In genomic region chr22:42173183-42173926, GRCh38 we compare ENCODE assay signal across 18 cellular contexts. TPM values are rescaled to one million over a fixed set of nuclear protein-coding genes. Genes with fewer than 3 reads are reported as not detected.
DNase-seq lines count a peak whose midpoint lies in the region; ATAC-seq, FAIRE-seq and TF ChIP-seq lines count a peak whose summit lies in the region.
"Had no signal": no experiment of that assay in that cellular context is flagged by ENCODE, and none has a peak within 500 bp of the region (broad histone marks: within the 10 kb centered on the region; RNA-seq: fewer than 3 reads in every experiment).

No MANE protein-coding gene starts in this region.

- FAIRE-seq in HepG2 (lab: Jason Lieb, UNC), result no peak

- H3K9me3 ChIP-seq in HepG2 (ENCODE audit: low read length), result no peaks in the 10 kb centered on the region
- H3K9me3 ChIP-seq in transverse colon, result no peaks in the 10 kb centered on the region
- H3K9me3 ChIP-seq in sigmoid colon, result no peaks in the 10 kb centered on the region
- H3K9me3 ChIP-seq: Caco-2 had no signal

- H3K27me3 ChIP-seq in HepG2 (ENCODE audit: control insufficient read depth in 1 of 2, insufficient read depth in 2 of 2, low read length in 2 of 2) (no peaks in the 10 kb centered on the region), transverse colon (no peaks in the 10 kb centered on the region), sigmoid colon (no peaks in the 10 kb centered on the region)
- H3K27me3 ChIP-seq: brain microvascular endothelial cell had no signal

- H3K79me2 ChIP-seq in HepG2 (ENCODE audit: insufficient read depth, low read length), result peaks cover 7% of the 10 kb centered on the region
- H3K79me2 ChIP-seq: parathyroid adenoma had no signal

- in situ Hi-C loops in HepG2 (cut with HindIII; ENCODE audit: extremely low pct_ligation_motif_present, low pct_unique_long_range_greater_than_20kb) (loop anchor here (5.0 kb wide), 1 partner anchor 139 kb away; no protein-coding TSS in a partner anchor), transverse colon (cut with MboI; ENCODE audit: low pct_ligation_motif_present in 1 of 4, low pct_unique_long_range_greater_than_20kb in 1 of 4, low sequenced_read_pairs in 3 of 4) (loop anchor here in 2 of 4 donors (10.0 kb wide), 2 partner anchors 251 to 261 kb away; partner anchors contain the start of gene NFAM1 (in 1 of the 2))

- peak overlapping the region; percentile 36 for H3K4me2 ChIP-seq in HepG2 (ENCODE audit: low read depth, low read length)

- no peak for TF ChIP-seq CTCF in brain (conservative IDR thresholded peaks at IDR 0.05)
- TF ChIP-seq CTCF in HepG2 (CRISPR knock-in tag; IDR thresholded peaks at IDR 0.05), result no peak
- no peak for TF ChIP-seq CTCF in transverse colon (IDR thresholded peaks at IDR 0.05)
- TF ChIP-seq CTCF in sigmoid colon (IDR thresholded peaks at IDR 0.05), result no peak

- peaks cover 22% of the 10 kb centered on the region; the same call in 1 of the 2 replicates for H4K20me1 ChIP-seq in HepG2 (ENCODE audit: insufficient read depth, low read length)

- H3K36me3 ChIP-seq in HepG2 (replicated peaks in 1 of 2; ENCODE audit: control insufficient read depth in 1 of 2, insufficient read depth in 2 of 2, low read length in 2 of 2) (peaks cover 12 to 29% of the 10 kb centered on the region in 2 experiments; a peak in 4 of 5 replicates), transverse colon (peaks cover 0 to under 1% (median 0%) of the 10 kb centered on the region in 4 donors), sigmoid colon (peaks cover 0 to 4% (median 1%) of the 10 kb centered on the region in 4 donors)

- no peak for TF ChIP-seq RAD21 in HepG2 (CRISPR knock-in tag; IDR thresholded peaks at IDR 0.05)

- WGBS in HepG2 (ENCODE audit: low lambda C conversion rate), result 59% methylated on average over 4 of the region's 6 CpGs
- WGBS in transverse colon (ENCODE audit: low coverage in 1 of 2), 2 donors, result 23 to 80% methylated on average over 2 to 6 of the region's 6 CpGs
- 76 to 82% methylated on average over 6 of the region's 6 CpGs for whole genome bisulfite sequencing in sigmoid colon, 2 donors

- BruUV-seq in HepG2 (replicated peaks; lab: Mats Ljungman, UMichigan), result no TSS peak

- TF ChIP-seq EP300 in HepG2 (IDR thresholded peaks at IDR 0.05; ENCODE audit: low read depth in 2 of 2, low read length in 2 of 2) (no peak), HepG2 (CRISPR knock-in tag; IDR thresholded peaks at IDR 0.05; ENCODE audit: borderline replicate concordance) (no peak), transverse colon (IDR thresholded peaks at IDR 0.05; ENCODE audit: low read depth) (no peak), sigmoid colon (IDR thresholded peaks at IDR 0.05) (no peak)

- H3K36me3 Mint-ChIP-seq in activated CD4-positive, alpha-beta memory T cell treated with anti-CD3 and anti-CD28 coated beads for 36 hours, result peaks cover 21% of the 10 kb centered on the region
- H3K36me3 Mint-ChIP-seq in activated CD4-positive, alpha-beta memory T cell treated with anti-CD3 and anti-CD28 coated beads, Interleukin-2, amount 10 ng/mL, durations not matched to agents 7 days and 5 days (ENCODE audit: low read depth), result peaks cover 38% of the 10 kb centered on the region
- peaks cover 30% of the 10 kb centered on the region for H3K36me3 Mint-ChIP-seq in brain

- ATAC-seq in HepG2 (no peak), HG03571 (IDR thresholded peaks at IDR 0.05; ENCODE audit: unreplicated experiment) (no peak), HG03354 (IDR thresholded peaks at IDR 0.05; ENCODE audit: poor library complexity, severe bottlenecking, unreplicated experiment) (no peak)
- ATAC-seq: Right ventricle myocardium inferior had no signal

- no peak for DNase-seq in activated CD4-positive, alpha-beta memory T cell treated with anti-CD3 and anti-CD28 coated beads for 36 hours
- no peak for DNase-seq in activated CD4-positive, alpha-beta memory T cell treated with anti-CD3 and anti-CD28 coated beads, Interleukin-2, amount 10 ng/mL, durations not matched to agents 7 days and 5 days
- DNase-seq in HepG2 (ENCODE audit: low spot score) (no peak), transverse colon (no peak), sigmoid colon (no peak)
- DNase-seq: ACHN, brain microvascular endothelial cell, Caco-2, hypothalamus, KG1, NCI-H1105 treated with DMSO at 0.1 percent for 48 hours, NCI-H226 had no signal

- intact Hi-C loops in activated CD4-positive, alpha-beta memory T cell treated with anti-CD3 and anti-CD28 coated beads for 36 hours (cut with micrococcal nuclease), result no loop called here
- intact Hi-C loops in HepG2 (cut with micrococcal nuclease; ENCODE audit: unreplicated experiment) (loop anchor here (10.0 kb wide), 1 partner anchor 91 kb away; no protein-coding TSS in a partner anchor), transverse colon (cut with DNase I; ENCODE audit: low total_unique reads) (no loop called here), sigmoid colon (cut with DNase I) (no loop called here)

- H3K4me1 ChIP-seq in HepG2 (ENCODE audit: insufficient read depth, low read length) (peaks cover 40% of the 10 kb centered on the region), transverse colon (peaks cover 23 to 38% (median 31%) of the 10 kb centered on the region in 4 donors), sigmoid colon (peaks cover 0 to 38% (median 21%) of the 10 kb centered on the region in 4 donors)
- H3K4me1 ChIP-seq: Caco-2, parathyroid adenoma had no signal

- H3K4me3 Mint-ChIP-seq in activated CD4-positive, alpha-beta memory T cell treated with anti-CD3 and anti-CD28 coated beads for 36 hours, result no peak overlapping the region
- H3K4me3 Mint-ChIP-seq in activated CD4-positive, alpha-beta memory T cell treated with anti-CD3 and anti-CD28 coated beads, Interleukin-2, amount 10 ng/mL, durations not matched to agents 7 days and 5 days, result no peak overlapping the region
- no peak overlapping the region for H3K4me3 Mint-ChIP-seq in brain
- H3K4me3 Mint-ChIP-seq: activated naive CD8-positive, alpha-beta T cell had no signal

- no peak overlapping the region for H3K9ac ChIP-seq in HepG2 (ENCODE audit: insufficient read depth, low read depth, low read length)
- H3K9ac ChIP-seq: parathyroid adenoma had no signal

- peak overlapping the region; percentile 54 for H3K27ac ChIP-seq in HepG2 (ENCODE audit: extremely low read length, insufficient read depth, low read length)
- H3K27ac ChIP-seq in transverse colon, result peak overlapping the region; percentile 38 to 67 (median 57)
- H3K27ac ChIP-seq in sigmoid colon, result no peak overlapping the region
- H3K27ac ChIP-seq: brain microvascular endothelial cell, parathyroid adenoma had no signal

- no peaks in the 10 kb centered on the region for H3K27me3 Mint-ChIP-seq in activated CD4-positive, alpha-beta memory T cell treated with anti-CD3 and anti-CD28 coated beads for 36 hours
- no peaks in the 10 kb centered on the region for H3K27me3 Mint-ChIP-seq in activated CD4-positive, alpha-beta memory T cell treated with anti-CD3 and anti-CD28 coated beads, Interleukin-2, amount 10 ng/mL, durations not matched to agents 7 days and 5 days
- H3K27me3 Mint-ChIP-seq in brain, result no peaks in the 10 kb centered on the region
- H3K27me3 Mint-ChIP-seq: activated naive CD8-positive, alpha-beta T cell had no signal

- H3K4me1 Mint-ChIP-seq in activated CD4-positive, alpha-beta memory T cell treated with anti-CD3 and anti-CD28 coated beads for 36 hours (ENCODE audit: low read depth), result peaks cover 57% of the 10 kb centered on the region
- H3K4me1 Mint-ChIP-seq in activated CD4-positive, alpha-beta memory T cell treated with anti-CD3 and anti-CD28 coated beads, Interleukin-2, amount 10 ng/mL, durations not matched to agents 7 days and 5 days, result peaks cover 51% of the 10 kb centered on the region
- H3K4me1 Mint-ChIP-seq in brain, result peaks cover 73% of the 10 kb centered on the region

- TF ChIP-seq POLR2A in HepG2 (IDR thresholded peaks at IDR 0.05; ENCODE audit: insufficient read depth in 1 of 2, low read depth in 2 of 2, low read length in 2 of 2), result no peak
- TF ChIP-seq POLR2A in transverse colon (IDR thresholded peaks at IDR 0.05), result no peak
- TF ChIP-seq POLR2A in sigmoid colon (IDR thresholded peaks at IDR 0.05), result no peak

- H3K4me3 ChIP-seq in HepG2 (replicated peaks in 1 of 3; ENCODE audit: insufficient read depth in 1 of 3, low read depth in 2 of 3, low read length in 3 of 3) (no peak overlapping the region), transverse colon (no peak overlapping the region), sigmoid colon (no peak overlapping the region)

- H3K27ac Mint-ChIP-seq in activated CD4-positive, alpha-beta memory T cell treated with anti-CD3 and anti-CD28 coated beads for 36 hours, result peak overlapping the region; percentile 13
- H3K27ac Mint-ChIP-seq in activated CD4-positive, alpha-beta memory T cell treated with anti-CD3 and anti-CD28 coated beads, Interleukin-2, amount 10 ng/mL, durations not matched to agents 7 days and 5 days, result no peak overlapping the region
- peak overlapping the region in 3 of 5 experiments; percentile 31 to 93 (median 60) for H3K27ac Mint-ChIP-seq in brain

- CTCF ChIA-PET in activated CD4-positive, alpha-beta memory T cell treated with anti-CD3 and anti-CD28 coated beads for 36 hours (lab: Charles Lee), result interaction anchor here (0.6 to 2.7 kb wide), 7 partner anchors 29 to 270 kb away, joined by 3 to 17 read pairs (median 3); no protein-coding TSS in a partner anchor
- CTCF ChIA-PET in activated CD4-positive, alpha-beta memory T cell treated with anti-CD3 and anti-CD28 coated beads, Interleukin-2, amount 10 ng/mL, durations not matched to agents 7 days and 5 days (lab: Charles Lee), result interaction anchor here (0.7 to 2.4 kb wide), 5 partner anchors 12 to 271 kb away, joined by 3 to 10 read pairs (median 3); no protein-coding TSS in a partner anchor
- CTCF ChIA-PET in HepG2 (lab: Yijun Ruan, JAX; ENCODE audit: low intra/inter-chr PET ratio, low total read pairs), result no interaction called here

- POLR2A ChIA-PET in activated CD4-positive, alpha-beta memory T cell treated with anti-CD3 and anti-CD28 coated beads for 36 hours (lab: Charles Lee), result interaction anchor here (0.7 to 1.0 kb wide), 2 partner anchors 83 to 195 kb away, joined by 3 to 7 read pairs; partner anchors contain the start of gene NDUFA6
- POLR2A ChIA-PET in activated CD4-positive, alpha-beta memory T cell treated with anti-CD3 and anti-CD28 coated beads, Interleukin-2, amount 10 ng/mL, durations not matched to agents 7 days and 5 days (lab: Charles Lee), result interaction anchor here (0.7 to 3.1 kb wide), 5 partner anchors 14 to 373 kb away, joined by 3 to 12 read pairs (median 5); partner anchors contain the start of genes CCDC134 and NDUFA6
- POLR2A ChIA-PET in HepG2 (lab: Yijun Ruan, JAX), result no interaction called here

- no peaks in the 10 kb centered on the region for H3K9me3 Mint-ChIP-seq in activated CD4-positive, alpha-beta memory T cell treated with anti-CD3 and anti-CD28 coated beads for 36 hours
- no peaks in the 10 kb centered on the region for H3K9me3 Mint-ChIP-seq in activated CD4-positive, alpha-beta memory T cell treated with anti-CD3 and anti-CD28 coated beads, Interleukin-2, amount 10 ng/mL, durations not matched to agents 7 days and 5 days
- H3K9me3 Mint-ChIP-seq in brain, result no peaks in the 10 kb centered on the region

- H2AFZ ChIP-seq in HepG2 (ENCODE audit: low read length), result no peak overlapping the region
- H2AFZ ChIP-seq: parathyroid adenoma had no signal

RNA-seq across cellular contexts. Expression of gene CYP2D6, which starts 42.7 kb away (rescaled TPM):
- total RNA-seq in activated CD4-positive, alpha-beta memory T cell treated with anti-CD3 and anti-CD28 coated beads for 36 hours, result 1 to 10 TPM; 1.5 to 1.9 TPM
- 1 to 10 TPM; 1.9 to 2.4 TPM for total RNA-seq in activated CD4-positive, alpha-beta memory T cell treated with anti-CD3 and anti-CD28 coated beads, Interleukin-2, amount 10 ng/mL, durations not matched to agents 7 days and 5 days
- 0.27 TPM for polyA plus RNA-seq in brain (ENCODE audit: insufficient read depth, low read depth, low replicate concordance)
- total RNA-seq in HepG2 (2016; rRNA removed; fragmentation: Illumina TruSeq; extraction: Trizol), result 0.18 and 1.0 TPM in 2 replicates
- 0.53 and 0.61 TPM in 2 replicates for total RNA-seq in HepG2 (2016; cell fraction: cytosol; rRNA removed; fragmentation: Illumina TruSeq; extraction: Trizol; ENCODE audit: low read depth)
- 0.22 and 1.2 TPM in 2 replicates for total RNA-seq in HepG2 (2016; cell fraction: insoluble cytoplasmic fraction; rRNA removed; fragmentation: Illumina TruSeq; extraction: Trizol)
- total RNA-seq in HepG2 (2016; cell fraction: membrane; rRNA removed; fragmentation: Illumina TruSeq; extraction: Trizol), result 0.45 and 0.49 TPM in 2 replicates
- 2.1 TPM in 2 replicates for total RNA-seq in HepG2 (2016; cell fraction: nucleus; rRNA removed; fragmentation: Illumina TruSeq; extraction: Trizol)
- 3.7 and 4.4 TPM in 2 replicates for polyA plus RNA-seq in HepG2 (2011; rRNA removed)
- 1.6 and 2.3 TPM in 2 replicates for polyA plus RNA-seq in HepG2 (2011; cell fraction: cytosol; rRNA removed)
- polyA plus RNA-seq in HepG2 (2011; cell fraction: nucleus; rRNA removed), result 30.3 and 32.1 TPM in 2 replicates
- 1.9 and 2.5 TPM in 2 replicates for polyA plus RNA-seq in HepG2 (2012)
- polyA plus RNA-seq in HepG2 (2016; cell fraction: cytosol; fragmentation: Illumina TruSeq; extraction: Trizol; ENCODE audit: low read depth), result 0.15 and 0.16 TPM in 2 replicates
- polyA plus RNA-seq in HepG2 (2016; cell fraction: insoluble cytoplasmic fraction; fragmentation: Illumina TruSeq; extraction: Trizol; ENCODE audit: low read depth), result 0.16 and 0.46 TPM in 2 replicates
- 0.27 and 0.41 TPM in 2 replicates for polyA plus RNA-seq in HepG2 (2016; cell fraction: membrane; fragmentation: Illumina TruSeq; extraction: Trizol; ENCODE audit: low read depth)
- 3.2 and 4.0 TPM in 2 replicates for polyA plus RNA-seq in HepG2 (2016; cell fraction: nucleus; fragmentation: Illumina TruSeq; extraction: Trizol; ENCODE audit: insufficient read depth, low read depth)
- polyA minus RNA-seq in HepG2 (2011; rRNA and poly(A)+ RNA removed; ENCODE audit: low replicate concordance), result 1.3 and 4.2 TPM in 2 replicates
- 1.5 and 1.8 TPM in 2 replicates for polyA minus RNA-seq in HepG2 (2011; cell fraction: cytosol; rRNA and poly(A)+ RNA removed)
- polyA minus RNA-seq in HepG2 (2011; cell fraction: nucleus; rRNA and poly(A)+ RNA removed), result 6.4 and 6.7 TPM in 2 replicates
- total RNA-seq in transverse colon, result 1 to 10 TPM; 1.2 to 9.7 (median 3.3) TPM
- under 1 TPM in 2 of 4 donors, not detected in 2; 0.36 to 0.81 TPM for total RNA-seq in sigmoid colon
- 1 to 10 TPM in 2 of 3 donors, not detected in 1; 1.6 to 3.7 TPM for polyA plus RNA-seq in sigmoid colon
- total RNA-seq: Right ventricle myocardium inferior had no signal

Comparison
In these comparisons a context has a peak if more than half of its experiments do, and no peak if none do; other contexts are left out.
1. H3K27ac ChIP-seq: peak in HepG2 (single experiment) and transverse colon (4 of 4); none in sigmoid colon (0 of 4).